9 cellular contexts compared by ENCODE assay signal in genomic region chr20:49275634-49276033, GRCh38. TPM values are rescaled to one million over a fixed set of nuclear protein-coding genes. Genes with fewer than 3 reads are reported as not detected.
A peak's percentile ranks its signal among the peaks of the same experiment; 100 is the strongest.
DNase-seq lines count a peak whose midpoint lies in the region; ATAC-seq, FAIRE-seq and TF ChIP-seq lines count a peak whose summit lies in the region.
"Had no signal": no experiment of that assay in that cellular context is flagged by ENCODE, and none has a peak within 500 bp of the region (broad histone marks: within the 10 kb centered on the region; RNA-seq: fewer than 3 reads in every experiment).

No MANE protein-coding gene starts in this region.

- H3K79me2 ChIP-seq in OCI-LY3 (ENCODE audit: low read length) (peaks cover 93% of the 10 kb centered on the region), parathyroid adenoma (peaks cover 28% of the 10 kb centered on the region)

- H3K27me3 ChIP-seq in OCI-LY3 (ENCODE audit: low read depth, low read length) (no peaks in the 10 kb centered on the region), dorsolateral prefrontal cortex (no peaks in the 10 kb centered on the region), parathyroid adenoma (ENCODE audit: control insufficient read depth, insufficient read depth, low read length) (no peaks in the 10 kb centered on the region), body of pancreas (no peaks in the 10 kb centered on the region)

- TF ChIP-seq CTCF in Calu3 (IDR thresholded peaks at IDR 0.05; ENCODE audit: unreplicated experiment) (no peak), OCI-LY3 (IDR thresholded peaks at IDR 0.05; ENCODE audit: low read depth, low read length) (no peak), dorsolateral prefrontal cortex (IDR thresholded peaks at IDR 0.05 in 54 of 56, conservative IDR thresholded peaks at IDR 0.05 in 2 of 56; ENCODE audit: low read depth in 1 of 56, partially characterized antibody in 56 of 56) (no peak), parathyroid adenoma (IDR thresholded peaks at IDR 0.05) (no peak), kidney (IDR thresholded peaks at IDR 0.05; ENCODE audit: borderline replicate concordance, extremely low read depth, insufficient read depth) (no peak), body of pancreas (IDR thresholded peaks at IDR 0.05) (no peak)

- no peaks in the 10 kb centered on the region for H3K27me3 Mint-ChIP-seq in Calu3 (ENCODE audit: unreplicated experiment)

- BruUV-seq in Calu3 (replicated peaks; lab: Mats Ljungman, UMichigan), result no TSS peak

- DNase-seq in Calu3, result no peak
- DNase-seq in dorsolateral prefrontal cortex, result no peak
- no peak for DNase-seq in kidney
- no peak for DNase-seq in body of pancreas

- H3K27ac Mint-ChIP-seq in Calu3 (ENCODE audit: unreplicated experiment), result peak overlapping the region; percentile 95

- no peak for FAIRE-seq in kidney (lab: Jason Lieb, UNC)
- FAIRE-seq: small intestine had no signal

- H3K4me1 ChIP-seq in OCI-LY3 (ENCODE audit: low read length) (peaks cover 29% of the 10 kb centered on the region), parathyroid adenoma (peaks cover 10% of the 10 kb centered on the region), kidney (ENCODE audit: control insufficient read depth in 1 of 2, insufficient read depth in 1 of 2, low read depth in 1 of 2, low read length in 2 of 2) (peaks cover 13 to 22% of the 10 kb centered on the region in 2 donors), body of pancreas (peaks cover 38% of the 10 kb centered on the region)

- H3K27ac ChIP-seq in OCI-LY3 (ENCODE audit: low read length) (peak overlapping the region; percentile 85), dorsolateral prefrontal cortex (peak overlapping the region in 30 of 59 donors; percentile 3 to 99 (median 98)), parathyroid adenoma (no peak overlapping the region), kidney (ENCODE audit: low read depth in 2 of 2, low read length in 2 of 2) (no peak overlapping the region), body of pancreas (peak overlapping the region in 1 of 4 donors; percentile 99)

- H2AFZ ChIP-seq in OCI-LY3 (ENCODE audit: low read depth, low read length) (no peak overlapping the region), parathyroid adenoma (no peak overlapping the region)

- peaks cover 83% of the 10 kb centered on the region for H3K36me3 Mint-ChIP-seq in Calu3 (ENCODE audit: insufficient read depth, unreplicated experiment)

- H3K4me2 ChIP-seq in OCI-LY3 (ENCODE audit: low read length) (peak overlapping the region; percentile 84), parathyroid adenoma (ENCODE audit: low read length) (peak overlapping the region; percentile 75)

- intact Hi-C loops in Calu3 (cut with micrococcal nuclease; ENCODE audit: unreplicated experiment), result no loop called here
- intact Hi-C loops in dorsolateral prefrontal cortex (cut with DNase I), result loop anchor here (5.0 kb wide), 3 partner anchors 53 to 228 kb away; partner anchors contain the start of gene CSE1L (in 1 of the 2)
- intact Hi-C loops in kidney (cut with DNase I), result no loop called here
- intact Hi-C loops in body of pancreas (cut with DNase I), result no loop called here

- H3K4me3 ChIP-seq in OCI-LY3 (ENCODE audit: low read length) (peak overlapping the region; percentile 82; the same call in 1 of the 2 replicates), dorsolateral prefrontal cortex (peak overlapping the region in 33 of 59 donors; percentile 73 to 100 (median 93)), parathyroid adenoma (ENCODE audit: low read depth, low read length) (no peak overlapping the region), kidney (ENCODE audit: low read length in 2 of 2) (peak overlapping the region in 1 of 2 donors; percentile 100), body of pancreas (no peak overlapping the region)

- H3K36me3 ChIP-seq in OCI-LY3 (replicated peaks; ENCODE audit: low read depth, low read length), result peaks cover 58% of the 10 kb centered on the region
- peaks cover 7% of the 10 kb centered on the region for H3K36me3 ChIP-seq in parathyroid adenoma (ENCODE audit: control insufficient read depth, insufficient read depth, low read length)
- peaks cover 19 to 25% of the 10 kb centered on the region in 2 donors for H3K36me3 ChIP-seq in kidney (ENCODE audit: control insufficient read depth in 1 of 2, insufficient read depth in 2 of 2, low read length in 2 of 2)
- H3K36me3 ChIP-seq in body of pancreas (replicated peaks in 1 of 2; ENCODE audit: insufficient read depth in 1 of 2, low read depth in 2 of 2), result peaks cover 9 to 12% of the 10 kb centered on the region in 2 donors

- H3K9me3 ChIP-seq in OCI-LY3 (ENCODE audit: insufficient read depth, low read length) (peaks cover 16% of the 10 kb centered on the region), parathyroid adenoma (ENCODE audit: control insufficient read depth, low read length) (peaks cover 3% of the 10 kb centered on the region), kidney (ENCODE audit: control insufficient read depth in 1 of 2, low read length in 2 of 2) (peaks cover 1 to 2% of the 10 kb centered on the region in 2 donors), body of pancreas (peaks cover 0 to 3% (median 0%) of the 10 kb centered on the region in 3 donors)

- 35 to 42% methylated on average over 2 of the region's 2 CpGs for WGBS in body of pancreas, 2 donors

- H3K4me1 Mint-ChIP-seq in Calu3 (ENCODE audit: low read depth, unreplicated experiment), result peaks cover 33% of the 10 kb centered on the region

- H3K9ac ChIP-seq in OCI-LY3 (ENCODE audit: low read length) (0 out of 2 replicates have a peak overlapping the region, but pooled peaks have one; percentile 97), parathyroid adenoma (no peak overlapping the region), kidney (ENCODE audit: low read length in 2 of 2) (peak overlapping the region in 1 of 2 donors; percentile 28)

- peaks cover 25% of the 10 kb centered on the region for H4K20me1 ChIP-seq in OCI-LY3 (ENCODE audit: insufficient read depth, low read length)

- no peak for ATAC-seq in HG02759 (IDR thresholded peaks at IDR 0.05; ENCODE audit: unreplicated experiment)
- no peak for ATAC-seq in HG03442 (IDR thresholded peaks at IDR 0.05; ENCODE audit: unreplicated experiment)
- no peak for ATAC-seq in body of pancreas

- peaks cover 4% of the 10 kb centered on the region for H3K9me3 Mint-ChIP-seq in Calu3 (ENCODE audit: low read depth, unreplicated experiment)

- CTCF ChIA-PET in Calu3 (lab: Charles Lee), result interaction anchor here (1.1 to 1.7 kb wide), 5 partner anchors 9 to 90 kb away, joined by 5 to 10 read pairs (median 6); no protein-coding TSS in a partner anchor

- H3K4me3 Mint-ChIP-seq in Calu3 (ENCODE audit: low read depth, unreplicated experiment), result peak overlapping the region; percentile 82

- no peak for TF ChIP-seq POLR2A in body of pancreas (IDR thresholded peaks at IDR 0.05)

RNA-seq across cellular contexts. Expression of gene ZNFX1, which starts 2.2 kb away (rescaled TPM):
- 94.1 and 156 TPM in 2 replicates for total RNA-seq in Calu3 (2022)
- total RNA-seq in dorsolateral prefrontal cortex, result 10 to 100 TPM; 21.0 to 37.9 (median 26.1) TPM
- 44.0 TPM for total RNA-seq in kidney
- polyA plus RNA-seq in kidney (ENCODE audit: insufficient read depth, low read depth, low replicate concordance), result 8.0 TPM
- total RNA-seq in body of pancreas, result 10 to 100 TPM in 1 of 2 donors, 1 to 10 TPM in 1; 7.3 to 17.4 TPM

RNA-seq across cellular contexts. Expression of gene DDX27, which starts 56.4 kb away (rescaled TPM):
- total RNA-seq in Calu3 (2022) (87.3 and 96.0 TPM in 2 replicates), dorsolateral prefrontal cortex (10 to 100 TPM; 19.9 to 45.2 (median 27.8) TPM), kidney (30.6 TPM), body of pancreas (10 to 100 TPM; 18.2 to 42.8 TPM)
- polyA plus RNA-seq in kidney (ENCODE audit: insufficient read depth, low read depth, low replicate concordance), result 22.8 TPM

Comparison
In these comparisons a context has a peak if more than half of its experiments do, and no peak if none do; other contexts are left out.
1. H3K27ac ChIP-seq: peak in OCI-LY3 (single experiment) and dorsolateral prefrontal cortex (30 of 59); none in parathyroid adenoma (single experiment) and kidney (0 of 2).
2. H3K4me3 ChIP-seq: peak in OCI-LY3 (single experiment) and dorsolateral prefrontal cortex (33 of 59); none in parathyroid adenoma (single experiment) and body of pancreas (0 of 2).
3. intact Hi-C loops: an anchor here in dorsolateral prefrontal cortex (5.0 kb wide); none called in Calu3, kidney and body of pancreas.